13 cellular contexts compared by ENCODE assay signal in the genomic region with DNA sequence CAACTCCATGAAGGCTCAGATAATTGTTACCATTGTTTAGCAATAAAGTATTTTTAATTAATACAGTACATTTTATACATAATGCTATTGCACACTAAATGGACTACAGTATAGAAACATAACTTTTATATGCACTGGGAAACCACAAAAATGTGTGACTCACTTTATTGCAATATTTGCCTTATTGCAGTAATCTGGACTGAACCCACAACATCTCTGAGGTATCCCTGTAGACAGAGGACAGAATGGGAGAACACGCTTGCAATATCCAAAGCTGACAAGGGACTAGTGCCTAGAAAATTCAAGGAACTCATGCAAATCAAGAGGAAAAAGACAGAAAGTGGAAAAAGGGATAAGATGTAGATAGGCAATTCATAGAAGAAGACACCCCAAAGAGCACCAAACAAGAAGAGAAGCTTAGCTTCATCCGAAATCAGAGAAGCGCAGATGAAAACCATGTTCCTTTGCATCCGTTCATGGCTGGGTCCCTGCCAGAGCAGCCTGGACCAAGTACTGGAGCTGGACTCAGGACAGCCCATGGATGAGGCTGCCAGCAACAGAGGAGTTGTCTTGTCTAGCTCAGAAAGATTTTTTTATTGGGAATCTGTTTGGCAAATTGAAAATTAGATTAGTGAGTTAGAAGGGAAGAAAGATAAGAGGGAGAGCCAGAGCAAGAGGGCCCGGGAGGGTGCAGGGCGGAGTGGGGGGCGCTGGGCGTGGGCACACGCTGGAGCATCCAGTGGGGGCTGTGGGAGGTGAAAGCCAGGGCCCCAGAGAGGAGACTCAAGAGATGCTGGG. TPM values are rescaled to one million over a fixed set of nuclear protein-coding genes. Genes with fewer than 3 reads are reported as not detected.
DNase-seq lines count a peak whose midpoint lies in the region; ATAC-seq and TF ChIP-seq lines count a peak whose summit lies in the region.
"Had no signal": no experiment of that assay in that cellular context is flagged by ENCODE, and none has a peak within 500 bp of the region (broad histone marks: within the 10 kb centered on the region; RNA-seq: fewer than 3 reads in every experiment).

No MANE protein-coding gene starts in this region.

- no peak for TF ChIP-seq CTCF in AG09309 (IDR thresholded peaks at IDR 0.05; ENCODE audit: control insufficient read depth, insufficient read depth, low read depth, low read length, missing control alignments)

- peak; percentile 61 for ATAC-seq in left colon
- no peak for ATAC-seq in activated CD4-positive, CD25-positive, alpha-beta regulatory T cell treated with anti-CD3 and anti-CD28 coated beads, Interleukin-2, amount 50 U/mL, for 24 hours
- ATAC-seq: CD8-positive, alpha-beta T cell had no signal

- H3K9ac ChIP-seq in adipocyte (ENCODE audit: low read length) = peak overlapping the region; percentile 56

- H3K36me3 ChIP-seq in adipocyte (ENCODE audit: control insufficient read depth, insufficient read depth, low read length, severe bottlenecking) = no peaks in the 10 kb centered on the region
- H3K36me3 ChIP-seq: heart right ventricle had no signal

- H3K9me3 ChIP-seq in adipocyte (ENCODE audit: control insufficient read depth, low read length) = peaks cover 8% of the 10 kb centered on the region
- H3K9me3 ChIP-seq: heart right ventricle had no signal

- peaks cover 21% of the 10 kb centered on the region for H3K4me1 ChIP-seq in adipocyte (ENCODE audit: control insufficient read depth, insufficient read depth, low read length)

- H3K4me3 ChIP-seq in AG09309 (ENCODE audit: control insufficient read depth, low read depth, low read length) = no peak overlapping the region
- peak overlapping the region; percentile 52 for H3K4me3 ChIP-seq in adipocyte (ENCODE audit: low read length)
- H3K4me3 ChIP-seq: heart right ventricle had no signal

- no peaks in the 10 kb centered on the region for H3K27me3 ChIP-seq in adipocyte (replicated peaks; ENCODE audit: control insufficient read depth, insufficient read depth, low read length)

- DNase-seq in AG09309 (ENCODE audit: low read depth) = peak; percentile 38
- peak; percentile 69 for DNase-seq in HT-29 (ENCODE audit: low spot score)
- DNase-seq in adipocyte (ENCODE audit: low read depth) = peak; percentile 79
- no peak for DNase-seq in left colon
- no peak for DNase-seq in DMS79 treated with DMSO at 0.1 percent for 48 hours (lab: John Stamatoyannopoulos, UW)
- no peak for DNase-seq in activated CD4-positive, alpha-beta T cell treated with anti-CD3 and anti-CD28 coated beads, Interleukin-2, amount 50 U/mL, for 1 hour
- no peak for DNase-seq in UCSD-AML1 (lab: John Stamatoyannopoulos, UW; ENCODE audit: unreplicated experiment)
- DNase-seq: CD8-positive, alpha-beta T cell; heart right ventricle; stimulated activated naive CD4-positive, alpha-beta T cell had no signal

- intact Hi-C loops in left colon (cut with DNase I, micrococcal nuclease) = loop anchor here in 1 of 2 donors (5.0 kb wide), 1 partner anchor 153 kb away; no protein-coding TSS in a partner anchor

RNA-seq across cellular contexts. Expression of a gene that starts 16.0 kb away (rescaled TPM):
- not detected in 2 replicates for total RNA-seq in HT-29 (2014; rRNA removed; shearing (Covaris generic))
- not detected for total RNA-seq in left colon
- total RNA-seq: CD8-positive, alpha-beta T cell; mononuclear cell; T-helper 2 cell treated with Interferon-gamma antibody and Interleukin-4, amounts not matched to agents 100 ng/mL and 5 ng/mL, for 36 hours had no signal

Comparison
In these comparisons a context has a peak if more than half of its experiments do, and no peak if none do; other contexts are left out.
1. DNase-seq: peak in AG09309 (single experiment), HT-29 (single experiment) and adipocyte (single experiment); none in left colon (0 of 2), DMS79 treated with DMSO at 0.1 percent for 48 hours (single experiment), activated CD4-positive, alpha-beta T cell treated with anti-CD3 and anti-CD28 coated beads, Interleukin-2, amount 50 U/mL, for 1 hour (single experiment) and UCSD-AML1 (single experiment).